ENCODE assay signal across 1 cellular context in the genomic region with DNA sequence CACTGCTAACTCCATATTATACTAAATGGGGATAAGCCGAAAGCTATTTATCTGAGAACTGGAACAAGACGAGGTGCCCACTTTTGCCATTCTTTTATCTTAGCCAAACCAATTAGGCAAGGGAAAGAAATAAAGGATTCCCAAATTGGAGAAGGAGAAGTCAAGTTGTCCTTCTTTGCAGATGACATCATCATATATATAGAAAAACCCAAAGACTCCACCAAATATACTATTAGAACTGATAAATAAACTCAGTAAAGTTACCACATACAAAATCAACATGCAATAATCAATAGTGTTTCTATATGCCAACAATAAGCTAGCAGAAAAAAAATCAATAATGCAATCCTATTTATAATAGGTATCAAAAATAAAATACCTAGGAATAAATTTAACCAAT.
A peak's percentile ranks its signal among the peaks of the same experiment; 100 is the strongest.
TF ChIP-seq lines count a peak whose summit lies in the region.

No MANE protein-coding gene starts in this region.

TF ChIP-seq in HEK293, 187 proteins besides CTCF, POLR2A, EP300 and RAD21 (continued from another document):
- peak; percentile 70 for TF ChIP-seq ATF2 (tag by site-specific recombination; IDR thresholded peaks at IDR 0.05; ENCODE audit: low read depth)
- no peak for TF ChIP-seq ZNF423 (tag by site-specific recombination; IDR thresholded peaks at IDR 0.05)
